Comparison of ENCODE assay signal across 7 cellular contexts in genomic region chr3:159766563-159767185, GRCh38.
DNase-seq lines count a peak whose midpoint lies in the region; ATAC-seq and TF ChIP-seq lines count a peak whose summit lies in the region.

No MANE protein-coding gene starts in this region.

- H3F3A ChIP-seq in GM23248 (ENCODE audit: insufficient read depth), result peaks cover 30% of the 10 kb centered on the region

- no peak overlapping the region for H2AFZ ChIP-seq in GM23248

- TF ChIP-seq POLR2A in esophagus muscularis mucosa (IDR thresholded peaks at IDR 0.05; ENCODE audit: low read depth), result no peak
- TF ChIP-seq POLR2A in gastrocnemius medialis (IDR thresholded peaks at IDR 0.05), result no peak

- no peak for ATAC-seq in gastrocnemius medialis
- no peak for ATAC-seq in GM18858 (IDR thresholded peaks at IDR 0.05; ENCODE audit: unreplicated experiment)
- ATAC-seq in GM21367 (IDR thresholded peaks at IDR 0.05; ENCODE audit: unreplicated experiment), result no peak

- H3K4me1 ChIP-seq in GM23248 (ENCODE audit: insufficient read depth) (peaks cover 34% of the 10 kb centered on the region), esophagus muscularis mucosa (peaks cover 38 to 75% (median 73%) of the 10 kb centered on the region in 4 donors), gastrocnemius medialis (peaks cover 16 to 27% of the 10 kb centered on the region in 2 donors)

- H3K27me3 ChIP-seq in GM23248 (replicated peaks; ENCODE audit: insufficient read depth), result no peaks in the 10 kb centered on the region
- no peaks in the 10 kb centered on the region for H3K27me3 ChIP-seq in esophagus muscularis mucosa
- peaks cover 0 to 5% (median 0%) of the 10 kb centered on the region in 3 donors for H3K27me3 ChIP-seq in gastrocnemius medialis

- no peak for TF ChIP-seq EP300 in esophagus muscularis mucosa (IDR thresholded peaks at IDR 0.05)

- H4K20me1 ChIP-seq in GM23248 (ENCODE audit: insufficient read depth), result no peaks in the 10 kb centered on the region

- no peaks in the 10 kb centered on the region for H3K9me2 ChIP-seq in GM23248 (ENCODE audit: insufficient read depth)

- no peaks in the 10 kb centered on the region for H3K9me3 ChIP-seq in GM23248 (ENCODE audit: low read depth)
- no peaks in the 10 kb centered on the region for H3K9me3 ChIP-seq in esophagus muscularis mucosa
- H3K9me3 ChIP-seq in gastrocnemius medialis, result no peaks in the 10 kb centered on the region

- intact Hi-C loops in esophagus muscularis mucosa (cut with DNase I), result no loop called here
- intact Hi-C loops in gastrocnemius medialis (cut with DNase I; ENCODE audit: low total_unique reads), result no loop called here

- H3K27ac ChIP-seq in GM23248 (peak overlapping the region; percentile 94), esophagus muscularis mucosa (replicated peaks in 1 of 4) (peak overlapping the region; percentile 97 to 100 (median 98)), gastrocnemius medialis (peak overlapping the region in 3 of 4 donors; percentile 80 to 87 (median 85))

- H3K4me2 ChIP-seq in GM23248 (ENCODE audit: unreplicated experiment), result peak overlapping the region; percentile 96

- peak overlapping the region; percentile 92 for H3K9ac ChIP-seq in GM23248

- peaks cover 59% of the 10 kb centered on the region for H3K79me2 ChIP-seq in GM23248 (ENCODE audit: insufficient read depth)

- in situ Hi-C loops in GM23248 (cut with MboI) (no loop called here), gastrocnemius medialis (cut with MboI; ENCODE audit: low sequenced_read_pairs in 4 of 4) (no loop called here)

- 24 to 36% methylated on average over 2 of the region's 2 CpGs for WGBS in GM23248 (ENCODE audit: low coverage in 1 of 2, low lambda C conversion rate in 2 of 2, missing lambda C conversion rate in 2 of 2), 2 experiments
- 58% methylated on average over 2 of the region's 2 CpGs for whole genome bisulfite sequencing in esophagus muscularis mucosa

- TF ChIP-seq CTCF in esophagus muscularis mucosa (IDR thresholded peaks at IDR 0.05), result peak; percentile 35 to 71 (median 55)
- TF ChIP-seq CTCF in gastrocnemius medialis (IDR thresholded peaks at IDR 0.05 in 4 of 5, conservative IDR thresholded peaks at IDR 0.05 in 1 of 5), result peak in 2 of 5 experiments; percentile 31 to 37

- H3K36me3 ChIP-seq in GM23248 (ENCODE audit: low read depth) (no peaks in the 10 kb centered on the region), esophagus muscularis mucosa (peaks cover 0 to 9% (median 0%) of the 10 kb centered on the region in 4 donors), gastrocnemius medialis (no peaks in the 10 kb centered on the region)

- DNase-seq in GM23248, result peak; percentile 76
- peak; percentile 20 for DNase-seq in NCI-H510A treated with DMSO at 0.1 percent for 48 hours (lab: John Stamatoyannopoulos, UW)
- no peak for DNase-seq in esophagus muscularis mucosa (ENCODE audit: extremely low spot score)
- no peak for DNase-seq in gastrocnemius medialis
- DNase-seq in epidermal melanocyte (ENCODE audit: insufficient read length, low spot score), result no peak

- peak overlapping the region; percentile 89 for H3K4me3 ChIP-seq in GM23248
- H3K4me3 ChIP-seq in esophagus muscularis mucosa, result peak overlapping the region; percentile 84 to 95 (median 84)
- H3K4me3 ChIP-seq in gastrocnemius medialis, result no peak overlapping the region

Comparison
In these comparisons a context has a peak if more than half of its experiments do, and no peak if none do; other contexts are left out.
1. DNase-seq: peak in GM23248 (single experiment) and NCI-H510A treated with DMSO at 0.1 percent for 48 hours (single experiment); none in esophagus muscularis mucosa (single experiment), gastrocnemius medialis (0 of 2) and epidermal melanocyte (single experiment).
2. H3K4me3 ChIP-seq: peak in GM23248 (single experiment) and esophagus muscularis mucosa (4 of 4); none in gastrocnemius medialis (0 of 4).
3. Peak in every context shown above with its lines, with median percentiles within 50 percentile points of each other: H3K27ac ChIP-seq.